ENCODE assay signal across 1 cellular context in genomic region chr1:112902221-112902620, GRCh38.
TF ChIP-seq lines count a peak whose summit lies in the region.

No MANE protein-coding gene starts in this region.

TF ChIP-seq in K562, 482 proteins besides CTCF, POLR2A, EP300 and RAD21 (continued from another document and continues in another):
- TF ChIP-seq HMGXB4 (CRISPR knock-in tag; IDR thresholded peaks at IDR 0.05), result no peak
- TF ChIP-seq ZNF77 (CRISPR knock-in tag; IDR thresholded peaks at IDR 0.05), result no peak
- TF ChIP-seq ZFP30 (CRISPR knock-in tag; IDR thresholded peaks at IDR 0.05; ENCODE audit: borderline replicate concordance), result no peak
- peak; percentile 61; the same call in 1 of the 2 replicates for TF ChIP-seq ZBTB12 (CRISPR knock-in tag; IDR thresholded peaks at IDR 0.05)
- no peak for TF ChIP-seq TFAP4 (CRISPR knock-in tag; IDR thresholded peaks at IDR 0.05; ENCODE audit: borderline replicate concordance)
- no peak for TF ChIP-seq HES1 (IDR thresholded peaks at IDR 0.05; ENCODE audit: low read depth)
- TF ChIP-seq ZNF444 (CRISPR knock-in tag; IDR thresholded peaks at IDR 0.05), result peak; percentile 65; the same call in 1 of the 2 replicates
- TF ChIP-seq PHF21A (IDR thresholded peaks at IDR 0.05; ENCODE audit: borderline replicate concordance, low read depth), result no peak
- TF ChIP-seq RNF219 (CRISPR knock-in tag; IDR thresholded peaks at IDR 0.05), result peak; percentile 72; the same call in 1 of the 2 replicates
- TF ChIP-seq NFE2 (IDR thresholded peaks at IDR 0.05; ENCODE audit: low read depth), result no peak
- TF ChIP-seq MITF (IDR thresholded peaks at IDR 0.05), result no peak
- no peak for TF ChIP-seq ARID4B (CRISPR knock-in tag; IDR thresholded peaks at IDR 0.05)
- TF ChIP-seq NCOA2 (IDR thresholded peaks at IDR 0.05; ENCODE audit: partially characterized antibody in 2 of 2), result no peak
- TF ChIP-seq NFIX (CRISPR knock-in tag; IDR thresholded peaks at IDR 0.05; ENCODE audit: low read depth), result peak; percentile 41; the same call in 1 of the 2 replicates
- TF ChIP-seq ZNF518B (CRISPR knock-in tag; IDR thresholded peaks at IDR 0.05), result 0 out of 2 replicates have a peak, but pooled peaks have one; percentile 49
- no peak for TF ChIP-seq RCOR1 (IDR thresholded peaks at IDR 0.05; ENCODE audit: borderline replicate concordance in 1 of 2, low read depth in 2 of 2, low read length in 2 of 2)
- no peak for TF ChIP-seq SMAD1 (IDR thresholded peaks at IDR 0.05; ENCODE audit: low read depth, low read length, partially characterized antibody)
- TF ChIP-seq CGGBP1 (CRISPR knock-in tag; IDR thresholded peaks at IDR 0.05), result no peak
- no peak for TF ChIP-seq RBM34 (IDR thresholded peaks at IDR 0.05; ENCODE audit: borderline replicate concordance, insufficient read depth, low read length)
- peak; percentile 23; the same call in 1 of the 2 replicates for TF ChIP-seq ZSCAN32 (CRISPR knock-in tag; IDR thresholded peaks at IDR 0.05)
- no peak for TF ChIP-seq JUND (IDR thresholded peaks at IDR 0.05; ENCODE audit: borderline replicate concordance, low read depth, low read length)
- peak; percentile 40; the same call in 1 of the 3 replicates for TF ChIP-seq JUND (tag; IDR thresholded peaks at IDR 0.05; ENCODE audit: borderline replicate concordance, low read depth, low read length)
- TF ChIP-seq HIVEP1 (CRISPR knock-in tag; IDR thresholded peaks at IDR 0.05), result peak; percentile 93
- TF ChIP-seq ELK3 (CRISPR knock-in tag; IDR thresholded peaks at IDR 0.05), result peak; percentile 78; the same call in 1 of the 2 replicates
- TF ChIP-seq C11orf30 (IDR thresholded peaks at IDR 0.05; ENCODE audit: low read depth), result no peak
- peak; percentile 95 for TF ChIP-seq ZBTB9 (CRISPR knock-in tag; IDR thresholded peaks at IDR 0.05)
- peak; percentile 95; the same call in 1 of the 2 replicates for TF ChIP-seq ZNF76 (CRISPR knock-in tag; IDR thresholded peaks at IDR 0.05; ENCODE audit: borderline replicate concordance)
- TF ChIP-seq PHTF2 (CRISPR knock-in tag; IDR thresholded peaks at IDR 0.05), result peak; percentile 78; the same call in 1 of the 2 replicates
